ENCODE assay signal across 8 cellular contexts in genomic region chr2:85753525-85754312, GRCh38.
DNase-seq lines count a peak whose midpoint lies in the region; FAIRE-seq and TF ChIP-seq lines count a peak whose summit lies in the region.

A gene with protein sequence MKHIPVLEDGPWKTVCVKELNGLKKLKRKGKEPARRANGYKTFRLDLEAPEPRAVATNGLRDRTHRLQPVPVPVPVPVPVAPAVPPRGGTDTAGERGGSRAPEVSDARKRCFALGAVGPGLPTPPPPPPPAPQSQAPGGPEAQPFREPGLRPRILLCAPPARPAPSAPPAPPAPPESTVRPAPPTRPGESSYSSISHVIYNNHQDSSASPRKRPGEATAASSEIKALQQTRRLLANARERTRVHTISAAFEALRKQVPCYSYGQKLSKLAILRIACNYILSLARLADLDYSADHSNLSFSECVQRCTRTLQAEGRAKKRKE (plus strand): TSS chr2:85753991. CDS start chr2:85754190, 199 bp downstream.

- H3K36me3 ChIP-seq in iPS-18a (ENCODE audit: control insufficient read depth, low read depth, low read length) (no peaks in the 10 kb centered on the region), rectal smooth muscle tissue (ENCODE audit: control insufficient read depth, insufficient read depth, low read length) (no peaks in the 10 kb centered on the region)

- peak within 1 kb of the TSS; percentile 69 for H3K4me3 ChIP-seq in iPS-18a (ENCODE audit: low read length)
- peak within 1 kb of the TSS; percentile 84 for H3K4me3 ChIP-seq in rectal smooth muscle tissue (ENCODE audit: low read length)

- in situ Hi-C loops in GM13977 (cut with MboI; ENCODE audit: low pct_unique_long_range_greater_than_20kb, low sequenced_read_pairs, unreplicated experiment): no loop called here

- H3K27me3 ChIP-seq in iPS-18a (ENCODE audit: control insufficient read depth, insufficient read depth, low read length): peaks cover 75% of the 10 kb centered on the region
- H3K27me3 ChIP-seq in rectal smooth muscle tissue (ENCODE audit: control insufficient read depth, insufficient read depth, low read length): peaks cover 7% of the 10 kb centered on the region

- FAIRE-seq in HTR-8/SVneo (lab: Jason Lieb, UNC): no peak

- H3K9ac ChIP-seq in iPS-18a (ENCODE audit: low read length) (peak within 1 kb of the TSS; percentile 37), rectal smooth muscle tissue (ENCODE audit: low read length) (no peak within 1 kb of the TSS)

- peaks cover 3% of the 10 kb centered on the region for H3K9me3 ChIP-seq in iPS-18a (ENCODE audit: control insufficient read depth, low read depth, low read length)

- H3K4me1 ChIP-seq in iPS-18a (ENCODE audit: control insufficient read depth, low read depth, low read length) (peaks cover 12% of the 10 kb centered on the region), rectal smooth muscle tissue (ENCODE audit: control insufficient read depth, insufficient read depth, low read length) (peaks cover 21% of the 10 kb centered on the region)

- peak; percentile 79 for DNase-seq in AG20443 (ENCODE audit: low spot score)
- DNase-seq in GM13977 (ENCODE audit: low spot score): peak; percentile 79
- peak; percentile 45 for DNase-seq in OCI-M1 (lab: John Stamatoyannopoulos, UW)
- peak; percentile 86 for DNase-seq in brain pericyte (ENCODE audit: low read depth, low spot score)
- no peak for DNase-seq in NK-92 (lab: John Stamatoyannopoulos, UW; ENCODE audit: unreplicated experiment)
- no peak for DNase-seq in HTR-8/SVneo (ENCODE audit: insufficient read length, low spot score)

- H3K27ac ChIP-seq in iPS-18a (ENCODE audit: low read length) (no peak within 1 kb of the TSS), rectal smooth muscle tissue (ENCODE audit: low read depth, low read length) (no peak within 1 kb of the TSS)

- no peak for TF ChIP-seq CTCF in GM13977 (IDR thresholded peaks at IDR 0.05; ENCODE audit: extremely low read depth, insufficient read depth, missing control alignments)

Comparison
In these comparisons a context has a peak if more than half of its experiments do, and no peak if none do; other contexts are left out.
1. DNase-seq: peak in AG20443 (single experiment), GM13977 (single experiment), OCI-M1 (single experiment) and brain pericyte (single experiment); none in NK-92 (single experiment) and HTR-8/SVneo (single experiment).